16 cellular contexts compared by ENCODE assay signal in the genomic region with DNA sequence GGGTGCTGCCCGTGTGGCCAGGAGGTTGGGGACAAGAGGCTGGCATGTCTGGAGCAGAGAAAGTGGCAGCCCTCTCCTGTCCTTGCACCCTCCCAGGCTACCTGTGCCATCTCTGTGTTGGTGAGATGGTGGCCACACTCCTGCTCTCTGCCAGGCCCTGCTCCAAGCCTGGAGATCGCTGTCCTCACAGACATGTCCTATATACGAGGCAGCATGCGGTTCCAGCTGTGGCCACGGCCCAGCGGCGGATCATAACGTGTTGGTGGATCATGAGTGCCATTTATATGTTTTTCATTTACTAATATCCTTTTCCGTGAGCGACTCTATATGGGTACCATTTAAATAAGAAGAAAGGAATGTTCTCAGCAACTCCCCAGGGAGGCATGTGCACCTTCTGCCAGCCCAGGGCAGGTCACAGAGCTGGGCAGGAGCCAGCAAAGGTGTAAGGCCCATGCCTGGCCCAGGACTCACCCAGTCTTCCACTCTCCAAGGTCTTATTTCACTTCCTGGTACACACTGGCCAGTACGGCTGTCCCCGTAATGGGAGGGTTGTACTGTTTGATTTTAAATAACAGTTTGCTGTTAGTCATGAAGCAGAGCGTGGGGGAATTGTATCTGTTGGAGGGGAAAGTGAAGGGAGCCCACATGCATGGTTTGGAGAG. TPM values are rescaled to one million over a fixed set of nuclear protein-coding genes. Genes with fewer than 3 reads are reported as not detected.
DNase-seq lines count a peak whose midpoint lies in the region; ATAC-seq and TF ChIP-seq lines count a peak whose summit lies in the region.
"Had no signal": no experiment of that assay in that cellular context is flagged by ENCODE, and none has a peak within 500 bp of the region (broad histone marks: within the 10 kb centered on the region; RNA-seq: fewer than 3 reads in every experiment).

No MANE protein-coding gene starts in this region.

- CTCF ChIA-PET in Calu3 (lab: Charles Lee), result no interaction called here

- no peak overlapping the region for H2AFZ ChIP-seq in neural progenitor cell (replicated peaks)
- H2AFZ ChIP-seq: hepatocyte had no signal

- H3K36me3 Mint-ChIP-seq in Calu3 (ENCODE audit: insufficient read depth, unreplicated experiment), result peaks cover 43% of the 10 kb centered on the region
- peaks cover 60% of the 10 kb centered on the region for H3K36me3 Mint-ChIP-seq in neural progenitor cell
- peaks cover 78 to 80% of the 10 kb centered on the region in 2 donors for H3K36me3 Mint-ChIP-seq in stimulated activated naive B cell treated with anti-CD40 and anti-IgM and Interleukin-4, amounts not matched to agents 10 μg/mL and 1 μg/mL and 100 μg/mL, for 72 hours

- H3K4me1 Mint-ChIP-seq in Calu3 (ENCODE audit: low read depth, unreplicated experiment) (peaks cover 21% of the 10 kb centered on the region), neural progenitor cell (no peaks in the 10 kb centered on the region)
- H3K4me1 Mint-ChIP-seq in stimulated activated naive B cell treated with anti-CD40 and anti-IgM and Interleukin-4, amounts not matched to agents 10 μg/mL and 1 μg/mL and 100 μg/mL, for 72 hours, result peaks cover 15 to 22% of the 10 kb centered on the region in 2 donors

- DNase-seq in Calu3, result peak; percentile 82
- peak; percentile 67 for DNase-seq in NCI-H2196 (lab: John Stamatoyannopoulos, UW; ENCODE audit: unreplicated experiment)
- DNase-seq in neural progenitor cell (ENCODE audit: low spot score), result no peak
- DNase-seq in stimulated activated naive B cell treated with anti-CD40 and anti-IgM and Interleukin-4, amounts not matched to agents 10 μg/mL and 1 μg/mL and 100 μg/mL, for 72 hours, result no peak
- DNase-seq: DMS 273 treated with DMSO at 0.1 percent for 48 hours; effector CD4-positive, alpha-beta T cell; IMR-90; NCI-H748 treated with DMSO at 0.1 percent for 48 hours; occipital lobe; OCI-M1; stimulated activated CD4-positive, alpha-beta T cell treated with anti-CD3 and anti-CD28 coated beads, Interleukin-2, amount 100 ng/mL, for 24 hours had no signal

- TSS peak; percentile 64 for BruUV-seq in Calu3 (replicated peaks; lab: Mats Ljungman, UMichigan)

- H3K4me3 Mint-ChIP-seq in Calu3 (ENCODE audit: low read depth, unreplicated experiment) (peak overlapping the region; percentile 8), neural progenitor cell (no peak overlapping the region)
- no peak overlapping the region for H3K4me3 Mint-ChIP-seq in stimulated activated naive B cell treated with anti-CD40 and anti-IgM and Interleukin-4, amounts not matched to agents 10 μg/mL and 1 μg/mL and 100 μg/mL, for 72 hours
- H3K4me3 Mint-ChIP-seq: B cell had no signal

- TF ChIP-seq CTCF in Calu3 (IDR thresholded peaks at IDR 0.05; ENCODE audit: unreplicated experiment) (no peak), neural progenitor cell (IDR thresholded peaks at IDR 0.05) (no peak)

- H3K9me3 Mint-ChIP-seq in Calu3 (ENCODE audit: low read depth, unreplicated experiment), result no peaks in the 10 kb centered on the region
- H3K9me3 Mint-ChIP-seq in neural progenitor cell, result no peaks in the 10 kb centered on the region
- no peaks in the 10 kb centered on the region for H3K9me3 Mint-ChIP-seq in stimulated activated naive B cell treated with anti-CD40 and anti-IgM and Interleukin-4, amounts not matched to agents 10 μg/mL and 1 μg/mL and 100 μg/mL, for 72 hours

- H4K20me1 ChIP-seq in neural progenitor cell (ENCODE audit: low read depth), result peaks cover 4% of the 10 kb centered on the region

- H3K4me1 ChIP-seq in neural progenitor cell, result no peaks in the 10 kb centered on the region

- H3K27me3 ChIP-seq in neural progenitor cell, result no peaks in the 10 kb centered on the region
- H3K27me3 ChIP-seq: hepatocyte had no signal

- H3K9me3 ChIP-seq in neural progenitor cell (ENCODE audit: low read depth), result no peaks in the 10 kb centered on the region

- peaks cover 4% of the 10 kb centered on the region for H3F3A ChIP-seq in neural progenitor cell (ENCODE audit: low read depth)

- H3K27me3 Mint-ChIP-seq in Calu3 (ENCODE audit: unreplicated experiment), result no peaks in the 10 kb centered on the region
- H3K27me3 Mint-ChIP-seq in neural progenitor cell (ENCODE audit: insufficient read depth, low read depth), result peaks cover 8% of the 10 kb centered on the region
- H3K27me3 Mint-ChIP-seq in stimulated activated naive B cell treated with anti-CD40 and anti-IgM and Interleukin-4, amounts not matched to agents 10 μg/mL and 1 μg/mL and 100 μg/mL, for 72 hours, result peaks cover 28 to 35% of the 10 kb centered on the region in 2 donors

- intact Hi-C loops in Calu3 (cut with micrococcal nuclease; ENCODE audit: unreplicated experiment), result loop anchor here (2.0 kb wide), 1 partner anchor 47 kb away; the partner anchor contains the start of gene LDLR

- no peak overlapping the region for H3K27ac ChIP-seq in neural progenitor cell
- H3K27ac ChIP-seq: hepatocyte had no signal

- H3K9ac ChIP-seq in neural progenitor cell, result no peak overlapping the region

- peaks cover 16% of the 10 kb centered on the region for H3K36me3 ChIP-seq in neural progenitor cell

- H3K79me2 ChIP-seq in neural progenitor cell (ENCODE audit: low read depth), result peaks cover 16% of the 10 kb centered on the region

- H3K4me2 ChIP-seq in neural progenitor cell, result no peak overlapping the region
- H3K4me2 ChIP-seq: hepatocyte had no signal

- peak; percentile 88 for ATAC-seq in esophagus mucosa
- no peak for ATAC-seq in HG02759 (IDR thresholded peaks at IDR 0.05; ENCODE audit: unreplicated experiment)
- ATAC-seq in HG02642 (IDR thresholded peaks at IDR 0.05; ENCODE audit: poor library complexity, unreplicated experiment), result no peak
- no peak for ATAC-seq in stimulated activated naive B cell treated with anti-CD40 and anti-IgM and Interleukin-4, amounts not matched to agents 10 μg/mL and 1 μg/mL and 100 μg/mL, for 72 hours (replicated peaks)

- no peak overlapping the region for H3K4me3 ChIP-seq in neural progenitor cell
- H3K4me3 ChIP-seq: hepatocyte had no signal

- H3K27ac Mint-ChIP-seq in Calu3 (ENCODE audit: unreplicated experiment) (peak overlapping the region; percentile 79), neural progenitor cell (peak overlapping the region; percentile 21)
- H3K27ac Mint-ChIP-seq in stimulated activated naive B cell treated with anti-CD40 and anti-IgM and Interleukin-4, amounts not matched to agents 10 μg/mL and 1 μg/mL and 100 μg/mL, for 72 hours, result no peak overlapping the region
- H3K27ac Mint-ChIP-seq: B cell had no signal

RNA-seq across cellular contexts. Expression of gene LDLR, which starts 47.2 kb away (rescaled TPM):
- total RNA-seq in Calu3 (2022), result 289 and 294 TPM in 2 replicates
- total RNA-seq in esophagus mucosa, result 117 TPM
- 39.3 and 78.0 TPM in 2 replicates for total RNA-seq in neural progenitor cell (ENCODE audit: low replicate concordance)

Comparison
In these comparisons a context has a peak if more than half of its experiments do, and no peak if none do; other contexts are left out.
1. DNase-seq: peak in Calu3 (single experiment) and NCI-H2196 (single experiment); none in neural progenitor cell (single experiment) and stimulated activated naive B cell treated with anti-CD40 and anti-IgM and Interleukin-4, amounts not matched to agents 10 μg/mL and 1 μg/mL and 100 μg/mL, for 72 hours (single experiment).